ENCODE assay signal across 30 cellular contexts in the genomic region with DNA sequence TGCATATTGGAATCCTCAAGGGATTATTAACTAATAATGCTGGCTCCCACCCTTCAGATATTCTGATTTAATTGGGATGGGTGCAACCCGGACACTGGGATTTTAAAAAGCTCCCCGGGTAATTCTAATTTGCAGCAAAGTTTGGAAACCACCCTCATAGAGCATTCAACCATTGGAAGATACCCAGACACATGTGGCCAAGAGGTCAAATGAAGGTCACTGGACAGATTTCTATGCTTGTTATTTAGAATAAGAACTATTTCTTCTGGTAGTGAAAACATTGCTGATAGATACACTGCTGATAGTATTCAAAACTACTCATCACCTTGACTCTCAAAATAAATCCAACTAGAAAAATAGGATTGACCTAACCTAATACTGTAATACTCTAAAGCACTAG.
DNase-seq lines count a peak whose midpoint lies in the region; ATAC-seq and TF ChIP-seq lines count a peak whose summit lies in the region.
"Had no signal": no experiment of that assay in that cellular context is flagged by ENCODE, and none has a peak within 500 bp of the region (broad histone marks: within the 10 kb centered on the region; RNA-seq: fewer than 3 reads in every experiment).

No MANE protein-coding gene starts in this region.

- H4K20me1 ChIP-seq in BLaER1 treated with 17β-estradiol and CSF1 and Interleukin-3, amounts not matched to agents 10 nM and 100 nM: no peaks in the 10 kb centered on the region
- H4K20me1 ChIP-seq in OCI-LY7 (ENCODE audit: insufficient read depth, low read length): no peaks in the 10 kb centered on the region

- H3K36me3 Mint-ChIP-seq in stimulated activated naive B cell treated with anti-CD40 and anti-IgM and Interleukin-4, amounts not matched to agents 10 μg/mL and 1 μg/mL and 100 μg/mL, for 72 hours: peaks cover under 1 to 7% of the 10 kb centered on the region in 2 donors
- H3K36me3 Mint-ChIP-seq: activated naive CD8-positive, alpha-beta T cell; natural killer cell; T-cell had no signal

- no peak for TF ChIP-seq CTCF in OCI-LY7 (conservative IDR thresholded peaks at IDR 0.05; ENCODE audit: low read length)
- no peak for TF ChIP-seq CTCF in fibroblast of mammary gland (conservative IDR thresholded peaks at IDR 0.05; ENCODE audit: control insufficient read depth, insufficient read depth, low read depth, low read length)

- no peaks in the 10 kb centered on the region for H3K27me3 ChIP-seq in BLaER1 treated with 17β-estradiol and CSF1 and Interleukin-3, amounts not matched to agents 10 nM and 100 nM
- H3K27me3 ChIP-seq: gastrocnemius medialis, ovary, right atrium auricular region, SJSA1, stomach, thyroid gland had no signal

- intact Hi-C loops in OCI-LY7 (cut with micrococcal nuclease; ENCODE audit: unreplicated experiment): no loop called here

- no peak for DNase-seq in OCI-LY7 (ENCODE audit: low spot score)
- peak; percentile 39 for DNase-seq in fibroblast of mammary gland (ENCODE audit: low read depth)
- peak; percentile 5 for DNase-seq in retina
- no peak for DNase-seq in stimulated activated naive B cell treated with anti-CD40 and anti-IgM and Interleukin-4, amounts not matched to agents 10 μg/mL and 1 μg/mL and 100 μg/mL, for 72 hours
- DNase-seq: activated B cell treated with CpG ODN at 0.5 μM for 24 hours; activated CD4-positive, alpha-beta T cell treated with anti-CD3 and anti-CD28 coated beads, Interleukin-2, amount 10 ng/mL, durations not matched to agents 7 days and 5 days; activated effector memory CD4-positive, alpha-beta T cell treated with Interleukin-2 at 50 U/mL for 16 hours; aorta; DND-41; erythroblast; gastrocnemius medialis; KBM-7; kidney glomerular epithelial cell; lower lobe of right lung; natural killer cell; NCI-H1694; NCI-H510A; ovary; stimulated activated CD8-positive, alpha-beta memory T cell treated with anti-CD3 and anti-CD28 coated beads, Interleukin-4, amount 100 ng/mL, for 48 hours; stomach; T-cell; thyroid gland had no signal

- no peak overlapping the region for H3K9ac ChIP-seq in BLaER1 treated with 17β-estradiol and CSF1 and Interleukin-3, amounts not matched to agents 10 nM and 100 nM

- peaks cover 5 to 8% of the 10 kb centered on the region in 2 donors for H3K4me1 Mint-ChIP-seq in stimulated activated naive B cell treated with anti-CD40 and anti-IgM and Interleukin-4, amounts not matched to agents 10 μg/mL and 1 μg/mL and 100 μg/mL, for 72 hours
- H3K4me1 Mint-ChIP-seq: activated CD4-positive, alpha-beta T cell treated with anti-CD3 and anti-CD28 coated beads, Interleukin-2, amount 10 ng/mL, durations not matched to agents 7 days and 5 days; natural killer cell; T-cell had no signal

- ATAC-seq in HG03378 (IDR thresholded peaks at IDR 0.05; ENCODE audit: unreplicated experiment): no peak
- no peak for ATAC-seq in stimulated activated naive B cell treated with anti-CD40 and anti-IgM and Interleukin-4, amounts not matched to agents 10 μg/mL and 1 μg/mL and 100 μg/mL, for 72 hours (replicated peaks)
- ATAC-seq in GM19452 (IDR thresholded peaks at IDR 0.05; ENCODE audit: unreplicated experiment): no peak
- ATAC-seq: gastrocnemius medialis, lower lobe of right lung, natural killer cell, T-cell had no signal

- BruUV-seq in OCI-LY7 (replicated peaks; lab: Mats Ljungman, UMichigan): no TSS peak

- peaks cover 0 to 20% (median 9%) of the 10 kb centered on the region in 11 experiments; a peak in 12 of 22 replicates for H3K9me3 ChIP-seq in BLaER1 treated with 17β-estradiol and CSF1 and Interleukin-3, amounts not matched to agents 10 nM and 100 nM (replicated peaks in 1 of 11)
- H3K9me3 ChIP-seq in OCI-LY7 (ENCODE audit: low read length): no peaks in the 10 kb centered on the region
- H3K9me3 ChIP-seq: gastrocnemius medialis, lower lobe of right lung, ovary, right atrium auricular region, SJSA1, stomach, thyroid gland had no signal

- H3K4me1 ChIP-seq in BLaER1 treated with 17β-estradiol and CSF1 and Interleukin-3, amounts not matched to agents 10 nM and 100 nM: peaks cover 10 to 24% (median 20%) of the 10 kb centered on the region in 10 experiments; a peak in 19 of 20 replicates
- no peaks in the 10 kb centered on the region for H3K4me1 ChIP-seq in OCI-LY7 (ENCODE audit: insufficient read depth, low read length, poor library complexity, severe bottlenecking)
- H3K4me1 ChIP-seq: lower lobe of right lung, stomach, thyroid gland had no signal

- peak overlapping the region in 10 of 11 experiments; percentile 4 to 69 (median 55); a peak in 16 of 22 replicates for H3K4me2 ChIP-seq in BLaER1 treated with 17β-estradiol and CSF1 and Interleukin-3, amounts not matched to agents 10 nM and 100 nM
- H3K4me2 ChIP-seq in OCI-LY7 (ENCODE audit: low read length): no peak overlapping the region

- peak overlapping the region in 1 of 11 experiments; percentile 60; a peak in 2 of 22 replicates for H3K27ac ChIP-seq in BLaER1 treated with 17β-estradiol and CSF1 and Interleukin-3, amounts not matched to agents 10 nM and 100 nM
- no peak overlapping the region for H3K27ac ChIP-seq in OCI-LY7 (ENCODE audit: low read depth, low read length, poor library complexity, severe bottlenecking)
- H3K27ac ChIP-seq: C4-2B, gastrocnemius medialis, lower lobe of right lung, ovary, right atrium auricular region, SJSA1, stomach, thyroid gland had no signal

- no peaks in the 10 kb centered on the region for H3K9me2 ChIP-seq in OCI-LY7 (ENCODE audit: insufficient read depth, low read length)

- no peak overlapping the region for H3K4me3 Mint-ChIP-seq in stimulated activated naive B cell treated with anti-CD40 and anti-IgM and Interleukin-4, amounts not matched to agents 10 μg/mL and 1 μg/mL and 100 μg/mL, for 72 hours
- H3K4me3 Mint-ChIP-seq: activated B cell treated with CpG ODN at 0.5 μM for 24 hours; activated CD4-positive, alpha-beta T cell treated with anti-CD3 and anti-CD28 coated beads, Interleukin-2, amount 10 ng/mL, durations not matched to agents 7 days and 5 days; activated naive CD8-positive, alpha-beta T cell; dendritic cell treated with granulocyte-macrophage colony-stimulating factor and Interleukin-4, amounts not matched to agents 40 ng/mL and 50 ng/mL, for 4 days; natural killer cell; T-cell had no signal

- H3K9me3 Mint-ChIP-seq in stimulated activated naive B cell treated with anti-CD40 and anti-IgM and Interleukin-4, amounts not matched to agents 10 μg/mL and 1 μg/mL and 100 μg/mL, for 72 hours: peaks cover 0 to 7% of the 10 kb centered on the region in 2 donors
- H3K9me3 Mint-ChIP-seq: activated B cell treated with CpG ODN at 0.5 μM for 24 hours, natural killer cell, T-cell had no signal

- no peaks in the 10 kb centered on the region for H3K36me3 ChIP-seq in BLaER1 treated with 17β-estradiol and CSF1 and Interleukin-3, amounts not matched to agents 10 nM and 100 nM
- no peaks in the 10 kb centered on the region for H3K36me3 ChIP-seq in OCI-LY7 (ENCODE audit: insufficient read depth, low read length)
- H3K36me3 ChIP-seq: gastrocnemius medialis, lower lobe of right lung, ovary, right atrium auricular region, SJSA1, stomach, thyroid gland had no signal

- H3K79me2 ChIP-seq in OCI-LY7 (ENCODE audit: insufficient read depth, low read depth, low read length): no peaks in the 10 kb centered on the region

- no peak overlapping the region for H3K27ac Mint-ChIP-seq in stimulated activated naive B cell treated with anti-CD40 and anti-IgM and Interleukin-4, amounts not matched to agents 10 μg/mL and 1 μg/mL and 100 μg/mL, for 72 hours
- H3K27ac Mint-ChIP-seq: activated B cell treated with CpG ODN at 0.5 μM for 24 hours; activated CD4-positive, alpha-beta T cell treated with anti-CD3 and anti-CD28 coated beads, Interleukin-2, amount 10 ng/mL, durations not matched to agents 7 days and 5 days; activated naive CD8-positive, alpha-beta T cell; dendritic cell treated with granulocyte-macrophage colony-stimulating factor and Interleukin-4, amounts not matched to agents 40 ng/mL and 50 ng/mL, for 4 days; natural killer cell; T-cell had no signal

- H3K27me3 Mint-ChIP-seq in stimulated activated naive B cell treated with anti-CD40 and anti-IgM and Interleukin-4, amounts not matched to agents 10 μg/mL and 1 μg/mL and 100 μg/mL, for 72 hours: no peaks in the 10 kb centered on the region
- H3K27me3 Mint-ChIP-seq: activated B cell treated with CpG ODN at 0.5 μM for 24 hours; activated CD4-positive, alpha-beta T cell treated with anti-CD3 and anti-CD28 coated beads, Interleukin-2, amount 10 ng/mL, durations not matched to agents 7 days and 5 days; activated naive CD8-positive, alpha-beta T cell; dendritic cell treated with granulocyte-macrophage colony-stimulating factor and Interleukin-4, amounts not matched to agents 40 ng/mL and 50 ng/mL, for 4 days; T-cell had no signal

- CTCF ChIA-PET in OCI-LY7 (lab: Charles Lee; ENCODE audit: unreplicated experiment): no interaction called here

- no peak overlapping the region for H3K4me3 ChIP-seq in BLaER1 treated with 17β-estradiol and CSF1 and Interleukin-3, amounts not matched to agents 10 nM and 100 nM
- H3K4me3 ChIP-seq in OCI-LY7 (ENCODE audit: low read depth, low read length, poor library complexity, severe bottlenecking) (no peak overlapping the region), fibroblast of mammary gland (ENCODE audit: control insufficient read depth, low read depth, low read length) (no peak overlapping the region)
- H3K4me3 ChIP-seq: gastrocnemius medialis, lower lobe of right lung, ovary, right atrium auricular region, SJSA1, stomach, thyroid gland had no signal

- POLR2A ChIA-PET in OCI-LY7 (lab: Charles Lee): no interaction called here

- peak overlapping the region; percentile 4; the same call in 1 of the 2 replicates for H2AFZ ChIP-seq in OCI-LY7 (ENCODE audit: low read length)

Comparison
In these comparisons a context has a peak if more than half of its experiments do, and no peak if none do; other contexts are left out.
1. DNase-seq: peak in fibroblast of mammary gland (single experiment) and retina (single experiment); none in OCI-LY7 (single experiment) and stimulated activated naive B cell treated with anti-CD40 and anti-IgM and Interleukin-4, amounts not matched to agents 10 μg/mL and 1 μg/mL and 100 μg/mL, for 72 hours (single experiment).